ENCODE assay signal across 37 cellular contexts in the genomic region with DNA sequence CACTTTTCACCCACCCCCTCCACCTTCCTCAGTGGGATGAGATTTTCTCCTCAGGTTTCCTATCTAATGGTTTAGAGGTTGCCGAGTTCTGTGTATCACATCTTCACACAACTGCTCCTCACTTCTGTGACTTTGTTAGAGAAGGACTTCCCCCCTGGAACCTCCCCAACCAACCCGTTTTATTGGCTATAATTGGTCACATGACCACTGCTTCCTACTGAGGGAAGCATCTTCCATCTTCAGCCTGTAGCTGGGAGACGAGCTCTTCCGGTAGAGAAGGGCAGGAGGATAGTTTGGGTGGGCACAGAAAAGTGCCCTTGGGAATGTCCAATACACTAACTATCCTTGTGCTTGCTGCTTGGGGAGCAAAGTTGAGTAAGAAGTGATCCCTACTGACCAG.
"Had no signal": no experiment of that assay in that cellular context is flagged by ENCODE, and none has a peak within 500 bp of the region (broad histone marks: within the 10 kb centered on the region; RNA-seq: fewer than 3 reads in every experiment).

No MANE protein-coding gene starts in this region.

- H3K4me1 ChIP-seq: ascending aorta had no signal

- ATAC-seq: activated CD4-positive, alpha-beta T cell treated with anti-CD3 and anti-CD28 coated beads for 36 hours; activated CD4-positive, CD25-positive, alpha-beta regulatory T cell treated with anti-CD3 and anti-CD28 coated beads, Interleukin-2, amount 50 U/mL, for 24 hours; activated CD8-positive, alpha-beta memory T cell treated with anti-CD3 and anti-CD28 coated beads, Interleukin-2, amount 10 ng/mL, durations not matched to agents 7 days and 5 days; activated CD8-positive, alpha-beta T cell treated with anti-CD3 and anti-CD28 coated beads, Interleukin-2, amount 10 ng/mL, durations not matched to agents 7 days and 5 days; activated naive CD8-positive, alpha-beta T cell treated with anti-CD3 and anti-CD28 coated beads, Interleukin-2, amount 50 U/mL, for 24 hours had no signal

- DNase-seq: activated CD4-positive, alpha-beta memory T cell treated with anti-CD3 and anti-CD28 coated beads, Interleukin-2, amount 10 ng/mL, durations not matched to agents 7 days and 5 days; activated CD4-positive, alpha-beta T cell treated with anti-CD3 and anti-CD28 coated beads for 1 hour; activated CD4-positive, alpha-beta T cell treated with anti-CD3 and anti-CD28 coated beads for 36 hours; activated CD4-positive, alpha-beta T cell treated with anti-CD3 and anti-CD28 coated beads for 48 hours; activated CD4-positive, alpha-beta T cell treated with anti-CD3 and anti-CD28 coated beads, Interleukin-2, amount 10 ng/mL, durations not matched to agents 7 days and 5 days; activated CD4-positive, alpha-beta T cell treated with anti-CD3 and anti-CD28 coated beads, Interleukin-2, amount 50 U/mL, for 48 hours; activated CD4-positive, CD25-positive, alpha-beta regulatory T cell; activated CD8-positive, alpha-beta memory T cell treated with anti-CD3 and anti-CD28 coated beads for 24 hours; activated CD8-positive, alpha-beta memory T cell treated with anti-CD3 and anti-CD28 coated beads, Interleukin-2, amount 10 ng/mL, durations not matched to agents 7 days and 5 days; activated CD8-positive, alpha-beta memory T cell treated with anti-CD3 and anti-CD28 coated beads, Interleukin-2, amount 50 U/mL, for 48 hours; activated CD8-positive, alpha-beta T cell treated with anti-CD3 and anti-CD28 coated beads, Interleukin-2, amount 10 ng/mL, durations not matched to agents 7 days and 5 days; activated effector memory CD4-positive, alpha-beta T cell treated with Interleukin-2 at 50 U/mL for 16 hours; activated gamma-delta T cell; activated naive CD4-positive, alpha-beta T cell treated with anti-CD3 and anti-CD28 coated beads, Interleukin-2, amount 10 ng/mL, durations not matched to agents 7 days and 5 days; activated naive CD4-positive, alpha-beta T cell treated with Interleukin-2 at 50 U/mL for 16 hours; activated naive CD8-positive, alpha-beta T cell treated with anti-CD3 and anti-CD28 coated beads, Interleukin-2, amount 10 ng/mL, durations not matched to agents 7 days and 5 days; activated naive CD8-positive, alpha-beta T cell treated with anti-CD3 and anti-CD28 coated beads, Interleukin-2, amount 50 U/mL, for 24 hours; activated T-cell treated with anti-CD3 and anti-CD28 coated beads, Interleukin-2, amount 50 U/mL, for 24 hours; activated T-cell treated with anti-CD3 and anti-CD28 coated beads, Interleukin-2, amount 50 U/mL, for 48 hours; amygdala; anterior cingulate cortex; caudate nucleus; cerebellar nuclear complex; T-helper 1 cell; T-helper 2 cell; T-helper 9 cell had no signal

- H3K36me3 ChIP-seq: ascending aorta, cardiac muscle cell had no signal

- H3K4me3 Mint-ChIP-seq: activated CD4-positive, alpha-beta memory T cell treated with anti-CD3 and anti-CD28 coated beads, Interleukin-2, amount 10 ng/mL, durations not matched to agents 7 days and 5 days; activated CD4-positive, alpha-beta T cell treated with anti-CD3 and anti-CD28 coated beads for 36 hours; activated CD4-positive, alpha-beta T cell treated with anti-CD3 and anti-CD28 coated beads, Interleukin-2, amount 10 ng/mL, durations not matched to agents 7 days and 5 days; activated CD8-positive, alpha-beta memory T cell treated with anti-CD3 and anti-CD28 coated beads, Interleukin-2, amount 10 ng/mL, durations not matched to agents 7 days and 5 days; activated CD8-positive, alpha-beta T cell treated with anti-CD3 and anti-CD28 coated beads, Interleukin-2, amount 10 ng/mL, durations not matched to agents 7 days and 5 days; activated naive CD4-positive, alpha-beta T cell treated with anti-CD3 and anti-CD28 coated beads, Interleukin-2, amount 10 ng/mL, durations not matched to agents 7 days and 5 days; activated naive CD4-positive, alpha-beta T cell treated with anti-CD3 and anti-CD28 coated beads, Interleukin-2, amount 50 U/mL, for 24 hours; activated naive CD8-positive, alpha-beta T cell; activated naive CD8-positive, alpha-beta T cell treated with anti-CD3 and anti-CD28 coated beads, Interleukin-2, amount 10 ng/mL, durations not matched to agents 7 days and 5 days; activated naive CD8-positive, alpha-beta T cell treated with anti-CD3 and anti-CD28 coated beads, Interleukin-2, amount 50 U/mL, for 24 hours; activated T-cell treated with anti-CD3 and anti-CD28 coated beads, Interleukin-2, amount 50 U/mL, for 24 hours; brain; central memory CD8-positive, alpha-beta T cell; T-helper 1 cell treated with Interleukin-12 subunit alpha and Interleukin-12 subunit beta and Interleukin-4 antibody, amounts not matched to agents 30 μg/mL and 1 μg/mL, for 36 hours; T-helper 2 cell treated with Interferon-gamma antibody and Interleukin-4, amounts not matched to agents 5 μg/mL and 100 μg/mL, for 36 hours had no signal

- H3K4me3 ChIP-seq: ascending aorta, cardiac muscle cell had no signal

- H3K9me3 ChIP-seq: ascending aorta had no signal

- H3K36me3 Mint-ChIP-seq: activated CD8-positive, alpha-beta memory T cell treated with anti-CD3 and anti-CD28 coated beads, Interleukin-2, amount 10 ng/mL, durations not matched to agents 7 days and 5 days; activated naive CD4-positive, alpha-beta T cell treated with anti-CD3 and anti-CD28 coated beads, Interleukin-2, amount 10 ng/mL, durations not matched to agents 7 days and 5 days; activated naive CD4-positive, alpha-beta T cell treated with anti-CD3 and anti-CD28 coated beads, Interleukin-2, amount 50 U/mL, for 24 hours; activated naive CD8-positive, alpha-beta T cell; activated naive CD8-positive, alpha-beta T cell treated with anti-CD3 and anti-CD28 coated beads, Interleukin-2, amount 10 ng/mL, durations not matched to agents 7 days and 5 days; brain had no signal

- H3K4me1 Mint-ChIP-seq: activated CD4-positive, alpha-beta memory T cell treated with anti-CD3 and anti-CD28 coated beads, Interleukin-2, amount 10 ng/mL, durations not matched to agents 7 days and 5 days; activated CD4-positive, alpha-beta T cell treated with anti-CD3 and anti-CD28 coated beads for 36 hours; activated CD4-positive, alpha-beta T cell treated with anti-CD3 and anti-CD28 coated beads, Interleukin-2, amount 10 ng/mL, durations not matched to agents 7 days and 5 days; activated CD8-positive, alpha-beta memory T cell treated with anti-CD3 and anti-CD28 coated beads, Interleukin-2, amount 10 ng/mL, durations not matched to agents 7 days and 5 days; activated naive CD4-positive, alpha-beta T cell treated with anti-CD3 and anti-CD28 coated beads, Interleukin-2, amount 10 ng/mL, durations not matched to agents 7 days and 5 days; activated naive CD4-positive, alpha-beta T cell treated with anti-CD3 and anti-CD28 coated beads, Interleukin-2, amount 50 U/mL, for 24 hours; activated naive CD8-positive, alpha-beta T cell treated with anti-CD3 and anti-CD28 coated beads, Interleukin-2, amount 10 ng/mL, durations not matched to agents 7 days and 5 days; activated naive CD8-positive, alpha-beta T cell treated with anti-CD3 and anti-CD28 coated beads, Interleukin-2, amount 50 U/mL, for 24 hours; brain; central memory CD8-positive, alpha-beta T cell had no signal

- H3K27ac ChIP-seq: ascending aorta, cardiac muscle cell, VCaP had no signal

- H3K9me3 Mint-ChIP-seq: activated CD4-positive, alpha-beta memory T cell treated with anti-CD3 and anti-CD28 coated beads, Interleukin-2, amount 10 ng/mL, durations not matched to agents 7 days and 5 days; activated CD4-positive, alpha-beta T cell treated with anti-CD3 and anti-CD28 coated beads, Interleukin-2, amount 10 ng/mL, durations not matched to agents 7 days and 5 days; activated naive CD8-positive, alpha-beta T cell treated with anti-CD3 and anti-CD28 coated beads, Interleukin-2, amount 10 ng/mL, durations not matched to agents 7 days and 5 days; activated naive CD8-positive, alpha-beta T cell treated with anti-CD3 and anti-CD28 coated beads, Interleukin-2, amount 50 U/mL, for 24 hours; activated T-cell treated with anti-CD3 and anti-CD28 coated beads, Interleukin-2, amount 50 U/mL, for 24 hours; activated T-helper 2 cell treated with anti-CD3 and anti-CD28 coated beads, Interferon-gamma antibody, Interleukin-2, Interleukin-4, amounts not matched to agents 10 μg/mL and 5 μg/mL and 100 μg/mL, durations not matched to agents 14 hours and 24 hours and 36 hours; central memory CD8-positive, alpha-beta T cell; T-helper 1 cell treated with Interleukin-12 subunit alpha and Interleukin-12 subunit beta and Interleukin-4 antibody, amounts not matched to agents 30 μg/mL and 1 μg/mL, for 36 hours; T-helper 2 cell treated with Interferon-gamma antibody and Interleukin-4, amounts not matched to agents 5 μg/mL and 100 μg/mL, for 36 hours had no signal

- H3K27ac Mint-ChIP-seq: activated CD4-positive, alpha-beta memory T cell treated with anti-CD3 and anti-CD28 coated beads, Interleukin-2, amount 10 ng/mL, durations not matched to agents 7 days and 5 days; activated CD4-positive, alpha-beta T cell treated with anti-CD3 and anti-CD28 coated beads for 36 hours; activated CD4-positive, alpha-beta T cell treated with anti-CD3 and anti-CD28 coated beads, Interleukin-2, amount 10 ng/mL, durations not matched to agents 7 days and 5 days; activated CD8-positive, alpha-beta memory T cell treated with anti-CD3 and anti-CD28 coated beads, Interleukin-2, amount 10 ng/mL, durations not matched to agents 7 days and 5 days; activated CD8-positive, alpha-beta T cell treated with anti-CD3 and anti-CD28 coated beads, Interleukin-2, amount 10 ng/mL, durations not matched to agents 7 days and 5 days; activated naive CD4-positive, alpha-beta T cell treated with anti-CD3 and anti-CD28 coated beads, Interleukin-2, amount 10 ng/mL, durations not matched to agents 7 days and 5 days; activated naive CD4-positive, alpha-beta T cell treated with anti-CD3 and anti-CD28 coated beads, Interleukin-2, amount 50 U/mL, for 24 hours; activated naive CD8-positive, alpha-beta T cell; activated naive CD8-positive, alpha-beta T cell treated with anti-CD3 and anti-CD28 coated beads, Interleukin-2, amount 10 ng/mL, durations not matched to agents 7 days and 5 days; activated naive CD8-positive, alpha-beta T cell treated with anti-CD3 and anti-CD28 coated beads, Interleukin-2, amount 50 U/mL, for 24 hours; activated T-cell treated with anti-CD3 and anti-CD28 coated beads, Interleukin-2, amount 50 U/mL, for 24 hours; activated T-helper 2 cell treated with anti-CD3 and anti-CD28 coated beads, Interferon-gamma antibody, Interleukin-2, Interleukin-4, amounts not matched to agents 10 μg/mL and 5 μg/mL and 100 μg/mL, durations not matched to agents 14 hours and 24 hours and 36 hours; brain; T-helper 1 cell treated with Interleukin-12 subunit alpha and Interleukin-12 subunit beta and Interleukin-4 antibody, amounts not matched to agents 30 μg/mL and 1 μg/mL, for 36 hours; T-helper 2 cell treated with Interferon-gamma antibody and Interleukin-4, amounts not matched to agents 5 μg/mL and 100 μg/mL, for 36 hours had no signal

- H3K27me3 ChIP-seq: ascending aorta, cardiac muscle cell had no signal

- H3K27me3 Mint-ChIP-seq: activated CD4-positive, alpha-beta memory T cell treated with anti-CD3 and anti-CD28 coated beads, Interleukin-2, amount 10 ng/mL, durations not matched to agents 7 days and 5 days; activated CD4-positive, alpha-beta T cell treated with anti-CD3 and anti-CD28 coated beads, Interleukin-2, amount 10 ng/mL, durations not matched to agents 7 days and 5 days; activated CD8-positive, alpha-beta memory T cell treated with anti-CD3 and anti-CD28 coated beads, Interleukin-2, amount 10 ng/mL, durations not matched to agents 7 days and 5 days; activated naive CD4-positive, alpha-beta T cell treated with anti-CD3 and anti-CD28 coated beads, Interleukin-2, amount 10 ng/mL, durations not matched to agents 7 days and 5 days; activated naive CD4-positive, alpha-beta T cell treated with anti-CD3 and anti-CD28 coated beads, Interleukin-2, amount 50 U/mL, for 24 hours; activated naive CD8-positive, alpha-beta T cell treated with anti-CD3 and anti-CD28 coated beads, Interleukin-2, amount 50 U/mL, for 24 hours; activated T-cell treated with anti-CD3 and anti-CD28 coated beads, Interleukin-2, amount 50 U/mL, for 24 hours had no signal
